ENCODE assay signal across 1 cellular context in the genomic region with DNA sequence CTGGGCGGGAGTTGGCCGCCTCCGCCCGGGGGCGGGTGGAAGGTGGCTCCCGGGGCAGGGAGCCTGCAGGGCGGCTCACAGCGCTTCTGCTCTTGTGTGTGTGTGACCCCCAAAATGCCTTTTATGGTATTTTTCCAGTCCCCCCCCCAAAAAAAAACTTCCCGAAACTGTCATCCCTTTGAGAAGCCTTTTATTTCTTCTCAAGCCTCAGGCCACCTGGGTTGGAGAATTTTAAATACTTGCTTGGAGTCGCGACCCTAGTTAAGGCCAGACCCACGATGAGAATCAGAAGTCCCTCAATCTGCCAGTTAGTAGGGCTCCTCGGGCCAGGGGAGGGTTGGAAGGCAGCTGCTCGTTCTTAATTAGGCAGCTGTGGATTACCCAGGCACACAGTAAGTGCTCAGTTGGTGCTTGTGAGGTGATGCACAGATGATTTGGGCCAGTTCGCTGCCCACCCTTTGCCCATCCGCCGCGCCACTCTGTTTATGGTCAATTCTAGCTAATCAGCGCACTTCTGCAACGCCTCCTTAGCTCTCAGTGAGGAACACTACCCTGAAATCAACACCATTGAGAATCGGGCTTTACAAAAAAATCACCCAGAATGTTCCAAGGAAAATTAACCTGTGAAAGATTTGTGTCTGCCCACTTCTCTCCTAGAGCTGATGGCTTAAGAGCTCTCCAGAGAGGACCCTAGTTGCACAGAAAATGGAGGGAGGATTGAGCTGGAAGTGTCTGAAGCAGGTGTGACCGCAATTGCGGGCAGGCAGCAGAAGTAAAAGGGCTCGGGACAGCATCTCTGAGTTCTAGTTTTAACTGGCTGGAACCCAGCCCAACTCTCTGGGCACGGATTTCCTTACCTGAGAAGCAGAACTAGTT.
TF ChIP-seq lines count a peak whose summit lies in the region.

No MANE protein-coding gene starts in this region.

TF ChIP-seq in H1, 55 proteins besides CTCF, POLR2A, EP300 and RAD21 (continued from another document):
- TF ChIP-seq RBBP5 (IDR thresholded peaks at IDR 0.05; ENCODE audit: borderline replicate concordance, low read depth, low read length) (no peak), TAF1 (IDR thresholded peaks at IDR 0.05; ENCODE audit: low read depth, low read length) (no peak), SIRT6 (IDR thresholded peaks at IDR 0.05; ENCODE audit: low read length) (no peak), BRCA1 (IDR thresholded peaks at IDR 0.05; ENCODE audit: low read depth, low read length) (no peak), NANOG (IDR thresholded peaks at IDR 0.05; ENCODE audit: insufficient read depth, low read depth, low read length, poor library complexity, severe bottlenecking) (no peak), EZH2 (IDR thresholded peaks at IDR 0.05; ENCODE audit: low read depth, low read length, severe bottlenecking) (peak; percentile 8), TCF12 (IDR thresholded peaks at IDR 0.05; ENCODE audit: low read depth, low read length) (no peak), SP4 (IDR thresholded peaks at IDR 0.05; ENCODE audit: low read length) (no peak), CREB1 (IDR thresholded peaks at IDR 0.05) (no peak)
